Comparison of ENCODE assay signal across 33 cellular contexts in genomic region chrY:19589664-19590063, GRCh38.
"Had no signal": no experiment of that assay in that cellular context is flagged by ENCODE, and none has a peak within 500 bp of the region (broad histone marks: within the 10 kb centered on the region; RNA-seq: fewer than 3 reads in every experiment).

No MANE protein-coding gene starts in this region.

- H3K9me3 ChIP-seq: adrenal gland, ascending aorta, body of pancreas, breast epithelium had no signal

- H3K27ac ChIP-seq: adrenal gland, ascending aorta, body of pancreas, brain microvascular endothelial cell, breast epithelium, cardiac muscle cell had no signal

- H3K27me3 ChIP-seq: adrenal gland, ascending aorta, body of pancreas, brain microvascular endothelial cell, breast epithelium, cardiac muscle cell had no signal

- H3K36me3 ChIP-seq: adrenal gland, ascending aorta, brain microvascular endothelial cell, breast epithelium, cardiac muscle cell had no signal

- H3K4me1 ChIP-seq: adrenal gland, ascending aorta, body of pancreas, breast epithelium had no signal

- FAIRE-seq: astrocyte, bronchial epithelial cell had no signal

- DNase-seq: activated effector memory CD4-positive, alpha-beta T cell treated with anti-CD3 and anti-CD28 coated beads, Interleukin-2, amount 50 U/mL, for 16 hours; activated effector memory CD4-positive, alpha-beta T cell treated with Interleukin-2 at 50 U/mL for 16 hours; activated gamma-delta T cell; activated gamma-delta T cell treated with Interleukin-2 at 50 U/mL for 16 hours; activated naive CD4-positive, alpha-beta T cell; activated naive CD4-positive, alpha-beta T cell treated with anti-CD3 and anti-CD28 coated beads for 36 hours; activated naive CD4-positive, alpha-beta T cell treated with anti-CD3 and anti-CD28 coated beads, Interleukin-2, amount 10 ng/mL, durations not matched to agents 7 days and 5 days; activated naive CD4-positive, alpha-beta T cell treated with anti-CD3 and anti-CD28 coated beads, Interleukin-2, amount 50 U/mL, for 16 hours; activated naive CD4-positive, alpha-beta T cell treated with Interleukin-2 at 50 U/mL for 16 hours; activated naive CD8-positive, alpha-beta T cell treated with anti-CD3 and anti-CD28 coated beads for 36 hours; activated naive CD8-positive, alpha-beta T cell treated with anti-CD3 and anti-CD28 coated beads, Interleukin-2, amount 10 ng/mL, durations not matched to agents 7 days and 5 days; activated naive CD8-positive, alpha-beta T cell treated with anti-CD3 and anti-CD28 coated beads, Interleukin-2, amount 50 U/mL, for 24 hours; activated T-cell treated with anti-CD3 and anti-CD28 coated beads, Interleukin-2, amount 50 U/mL, for 24 hours; activated T-cell treated with anti-CD3 and anti-CD28 coated beads, Interleukin-2, amount 50 U/mL, for 4 hours; activated T-cell treated with anti-CD3 and anti-CD28 coated beads, Interleukin-2, amount 50 U/mL, for 48 hours; activated T-cell treated with anti-CD3 and anti-CD28 coated beads, Interleukin-2, amount 50 U/mL, for 72 hours; adrenal gland; amniotic stem cell; amygdala; anterior cingulate cortex; aorta; body of pancreas; brain microvascular endothelial cell; caudate nucleus; central memory CD4-positive, alpha-beta T cell; cerebellar nuclear complex had no signal

- H3K4me3 ChIP-seq: adrenal gland, ascending aorta, body of pancreas, breast epithelium, cardiac muscle cell had no signal

- ATAC-seq: activated naive CD4-positive, alpha-beta T cell treated with anti-CD3 and anti-CD28 coated beads, Interleukin-2, amount 50 U/mL, for 72 hours; activated naive CD8-positive, alpha-beta T cell treated with anti-CD3 and anti-CD28 coated beads, Interleukin-2, amount 50 U/mL, for 24 hours; activated T-cell treated with anti-CD3 and anti-CD28 coated beads, Interleukin-2, amount 50 U/mL, for 4 hours; activated T-cell treated with anti-CD3 and anti-CD28 coated beads, Interleukin-2, amount 50 U/mL, for 72 hours; activated T-helper 17 cell treated with anti-CD3 and anti-CD28 coated beads, Interleukin-2, amount 50 U/mL, for 72 hours; body of pancreas had no signal
